Comparison of ENCODE assay signal across 8 cellular contexts in the genomic region with DNA sequence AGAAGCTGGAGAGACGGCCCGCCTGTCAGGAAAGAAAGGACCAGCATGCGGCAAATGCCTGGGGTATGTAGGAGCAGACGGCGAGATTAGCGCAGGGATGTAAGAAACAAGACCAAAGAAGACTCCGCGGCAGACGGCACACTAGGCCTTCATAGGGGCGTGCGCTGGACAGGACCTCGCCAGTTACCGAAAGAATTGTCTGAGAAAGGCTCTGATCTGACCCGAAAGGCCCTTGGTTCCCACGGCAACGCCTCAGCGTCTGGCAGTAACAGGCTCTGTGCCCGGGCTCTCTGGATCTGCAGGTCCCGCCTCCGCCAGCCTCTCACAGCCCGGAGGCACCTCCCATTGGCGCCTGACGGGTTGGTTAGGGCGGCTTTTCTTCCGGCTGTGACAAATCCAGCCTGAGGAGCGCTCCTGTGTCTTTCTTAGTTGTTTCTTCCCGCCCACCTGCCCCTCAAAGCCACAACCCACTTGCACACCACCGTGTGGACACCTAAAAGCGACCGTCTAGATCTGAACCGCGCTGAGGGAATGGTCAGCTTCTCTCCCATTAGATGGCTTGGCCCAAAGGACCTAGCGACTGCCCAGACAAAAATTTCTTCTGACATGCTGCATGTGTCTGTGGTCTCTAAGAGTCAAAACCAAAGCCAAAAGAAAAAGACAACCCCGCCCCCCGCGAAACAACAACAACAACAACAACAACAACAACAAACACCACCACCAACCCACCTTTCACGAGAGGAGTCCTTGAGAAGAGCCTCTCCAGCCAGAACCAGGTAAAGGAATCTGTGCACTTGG. TPM values are rescaled to one million over a fixed set of nuclear protein-coding genes. Genes with fewer than 3 reads are reported as not detected.
DNase-seq lines count a peak whose midpoint lies in the region; ATAC-seq lines count a peak whose summit lies in the region.
"Not testable (repeated sequence)": the region's sequence is repeated elsewhere in the genome, so short reads cannot be mapped to it uniquely, and the experiment has no call there.

No MANE protein-coding gene starts in this region.

- H3K27ac ChIP-seq in CD8-positive, alpha-beta memory T cell (ENCODE audit: low read depth, low read length); effector memory CD4-positive, alpha-beta T cell (ENCODE audit: insufficient read depth, low read length, poor library complexity, severe bottlenecking); iPS-18a (ENCODE audit: low read length): not testable (repeated sequence)

- peak; percentile 35 to 75 (median 46) for DNase-seq in CD8-positive, alpha-beta memory T cell
- DNase-seq in NCI-H128 (lab: John Stamatoyannopoulos, UW; ENCODE audit: unreplicated experiment) (peak; percentile 24), occipital lobe (lab: John Stamatoyannopoulos, UW) (peak; percentile 78)
- peak; percentile 43 for DNase-seq in activated effector memory CD4-positive, alpha-beta T cell treated with Interleukin-2 at 50 U/mL for 16 hours
- peak in 2 of 3 donors; percentile 33 to 37 for DNase-seq in effector memory CD4-positive, alpha-beta T cell
- DNase-seq in stimulated activated naive B cell treated with anti-CD40 and anti-IgM and Interleukin-4, amounts not matched to agents 10 μg/mL and 1 μg/mL and 100 μg/mL, for 72 hours, result peak; percentile 65

- peaks cover 20 to 26% (median 23%) of the 10 kb centered on the region in 3 donors for H3K4me1 Mint-ChIP-seq in CD8-positive, alpha-beta memory T cell
- peaks cover 15 to 21% of the 10 kb centered on the region in 2 donors for H3K4me1 Mint-ChIP-seq in stimulated activated naive B cell treated with anti-CD40 and anti-IgM and Interleukin-4, amounts not matched to agents 10 μg/mL and 1 μg/mL and 100 μg/mL, for 72 hours

- peak; percentile 75 for ATAC-seq in SK-N-SH treated with all-trans-retinoic acid at 6 μM for 48 hours
- ATAC-seq in stimulated activated naive B cell treated with anti-CD40 and anti-IgM and Interleukin-4, amounts not matched to agents 10 μg/mL and 1 μg/mL and 100 μg/mL, for 72 hours (replicated peaks), result peak; percentile 68 to 69

- peaks cover 0 to 14% (median 11%) of the 10 kb centered on the region in 5 donors for H3K9me3 Mint-ChIP-seq in CD8-positive, alpha-beta memory T cell
- H3K9me3 Mint-ChIP-seq in stimulated activated naive B cell treated with anti-CD40 and anti-IgM and Interleukin-4, amounts not matched to agents 10 μg/mL and 1 μg/mL and 100 μg/mL, for 72 hours, result not testable (repeated sequence)

- H3K4me3 ChIP-seq in CD8-positive, alpha-beta memory T cell (ENCODE audit: low read length), result peak overlapping the region; percentile 30
- peak overlapping the region; percentile 42 for H3K4me3 ChIP-seq in effector memory CD4-positive, alpha-beta T cell (ENCODE audit: insufficient read depth, low read depth, low read length, poor library complexity, severe bottlenecking)
- peak overlapping the region; percentile 39 for H3K4me3 ChIP-seq in iPS-18a (ENCODE audit: low read length)

- H3K27me3 Mint-ChIP-seq in CD8-positive, alpha-beta memory T cell; stimulated activated naive B cell treated with anti-CD40 and anti-IgM and Interleukin-4, amounts not matched to agents 10 μg/mL and 1 μg/mL and 100 μg/mL, for 72 hours: not testable (repeated sequence)

- POLR2A ChIA-PET in CD8-positive, alpha-beta memory T cell (lab: Charles Lee), result not testable (repeated sequence)

- not testable (repeated sequence) for H3K36me3 Mint-ChIP-seq in CD8-positive, alpha-beta memory T cell; stimulated activated naive B cell treated with anti-CD40 and anti-IgM and Interleukin-4, amounts not matched to agents 10 μg/mL and 1 μg/mL and 100 μg/mL, for 72 hours

- H3K4me3 Mint-ChIP-seq in CD8-positive, alpha-beta memory T cell, result peak overlapping the region; percentile 68 to 92 (median 84)
- H3K4me3 Mint-ChIP-seq in stimulated activated naive B cell treated with anti-CD40 and anti-IgM and Interleukin-4, amounts not matched to agents 10 μg/mL and 1 μg/mL and 100 μg/mL, for 72 hours, result peak overlapping the region; percentile 77 to 82

- H3K4me1 ChIP-seq in CD8-positive, alpha-beta memory T cell (ENCODE audit: insufficient read depth, low read length); effector memory CD4-positive, alpha-beta T cell (ENCODE audit: control insufficient read depth, insufficient read depth, low read length, poor library complexity, severe bottlenecking); iPS-18a (ENCODE audit: control insufficient read depth, low read depth, low read length): not testable (repeated sequence)

- H3K36me3 ChIP-seq in CD8-positive, alpha-beta memory T cell (ENCODE audit: insufficient read depth, low read length); effector memory CD4-positive, alpha-beta T cell (ENCODE audit: control insufficient read depth, insufficient read depth, low read length); iPS-18a (ENCODE audit: control insufficient read depth, low read depth, low read length): not testable (repeated sequence)

- CTCF ChIA-PET in CD8-positive, alpha-beta memory T cell (lab: Charles Lee), result not testable (repeated sequence)

- H3K27ac Mint-ChIP-seq in CD8-positive, alpha-beta memory T cell, result peak overlapping the region; percentile 61 to 92 (median 76)
- peak overlapping the region; percentile 47 for H3K27ac Mint-ChIP-seq in stimulated activated naive B cell treated with anti-CD40 and anti-IgM and Interleukin-4, amounts not matched to agents 10 μg/mL and 1 μg/mL and 100 μg/mL, for 72 hours

- not testable (repeated sequence) for H3K27me3 ChIP-seq in CD8-positive, alpha-beta memory T cell (ENCODE audit: insufficient read depth, low read length, poor library complexity, severe bottlenecking); effector memory CD4-positive, alpha-beta T cell (replicated peaks; ENCODE audit: control insufficient read depth, insufficient read depth, low read length, poor library complexity, severe bottlenecking); iPS-18a (ENCODE audit: control insufficient read depth, insufficient read depth, low read length)

- not testable (repeated sequence) for H3K9ac ChIP-seq in iPS-18a (ENCODE audit: low read length)

- not testable (repeated sequence) for H3K9me3 ChIP-seq in CD8-positive, alpha-beta memory T cell (ENCODE audit: low read length); effector memory CD4-positive, alpha-beta T cell (ENCODE audit: control insufficient read depth, low read length); iPS-18a (ENCODE audit: control insufficient read depth, low read depth, low read length)

RNA-seq across cellular contexts. Expression of gene ZNF527, which starts 58.2 kb away (rescaled TPM):
- total RNA-seq in CD8-positive, alpha-beta memory T cell, result 1 to 10 TPM; 5.2 to 5.6 TPM
- polyA plus RNA-seq in CD8-positive, alpha-beta memory T cell, result 8.7 TPM
- total RNA-seq in occipital lobe, result 26.8 TPM

Comparison
In these comparisons a context has a peak if more than half of its experiments do, and no peak if none do; other contexts are left out.
1. DNase-seq: peak in every context shown above with its lines; median percentile 78 in occipital lobe; 65 in stimulated activated naive B cell treated with anti-CD40 and anti-IgM and Interleukin-4, amounts not matched to agents 10 μg/mL and 1 μg/mL and 100 μg/mL, for 72 hours; 46 in CD8-positive, alpha-beta memory T cell; 43 in activated effector memory CD4-positive, alpha-beta T cell treated with Interleukin-2 at 50 U/mL for 16 hours; 35 in effector memory CD4-positive, alpha-beta T cell; 24 in NCI-H128.